ENCODE assay signal across 1 cellular context in the genomic region with DNA sequence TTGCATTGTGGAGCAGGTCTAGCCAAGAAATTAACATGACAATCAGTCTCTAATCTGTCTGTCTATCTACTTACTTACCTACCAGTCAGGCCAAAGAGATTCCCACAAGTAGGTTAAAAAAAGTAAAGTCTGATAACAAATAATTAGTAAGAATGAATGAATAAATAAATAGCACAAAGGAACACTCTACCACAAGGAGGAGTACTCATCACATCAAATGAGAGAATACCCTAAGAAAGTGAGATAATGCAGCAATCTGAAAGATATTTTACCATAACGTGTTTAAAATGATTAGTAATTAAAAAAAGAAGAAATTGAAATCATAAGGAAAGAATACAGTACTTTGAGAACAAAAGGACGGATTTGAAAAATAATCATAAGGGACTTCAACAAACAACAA.
TF ChIP-seq lines count a peak whose summit lies in the region.

No MANE protein-coding gene starts in this region.

TF ChIP-seq in HEK293, 187 proteins besides CTCF, POLR2A, EP300 and RAD21 (continued from another document):
- TF ChIP-seq ZSCAN16 (tag by site-specific recombination; IDR thresholded peaks at IDR 0.05) (no peak), ZFHX2 (tag by site-specific recombination; conservative IDR thresholded peaks at IDR 0.05) (no peak), SP7 (tag by site-specific recombination; IDR thresholded peaks at IDR 0.05) (no peak), SCRT1 (tag by site-specific recombination; IDR thresholded peaks at IDR 0.05; ENCODE audit: borderline replicate concordance) (no peak), ZNF354C (tag by site-specific recombination; IDR thresholded peaks at IDR 0.05; ENCODE audit: borderline replicate concordance, low read depth) (no peak), ZNF670 (tag by site-specific recombination; IDR thresholded peaks at IDR 0.05; ENCODE audit: low read depth) (no peak)
- TF ChIP-seq, protein P1, sequence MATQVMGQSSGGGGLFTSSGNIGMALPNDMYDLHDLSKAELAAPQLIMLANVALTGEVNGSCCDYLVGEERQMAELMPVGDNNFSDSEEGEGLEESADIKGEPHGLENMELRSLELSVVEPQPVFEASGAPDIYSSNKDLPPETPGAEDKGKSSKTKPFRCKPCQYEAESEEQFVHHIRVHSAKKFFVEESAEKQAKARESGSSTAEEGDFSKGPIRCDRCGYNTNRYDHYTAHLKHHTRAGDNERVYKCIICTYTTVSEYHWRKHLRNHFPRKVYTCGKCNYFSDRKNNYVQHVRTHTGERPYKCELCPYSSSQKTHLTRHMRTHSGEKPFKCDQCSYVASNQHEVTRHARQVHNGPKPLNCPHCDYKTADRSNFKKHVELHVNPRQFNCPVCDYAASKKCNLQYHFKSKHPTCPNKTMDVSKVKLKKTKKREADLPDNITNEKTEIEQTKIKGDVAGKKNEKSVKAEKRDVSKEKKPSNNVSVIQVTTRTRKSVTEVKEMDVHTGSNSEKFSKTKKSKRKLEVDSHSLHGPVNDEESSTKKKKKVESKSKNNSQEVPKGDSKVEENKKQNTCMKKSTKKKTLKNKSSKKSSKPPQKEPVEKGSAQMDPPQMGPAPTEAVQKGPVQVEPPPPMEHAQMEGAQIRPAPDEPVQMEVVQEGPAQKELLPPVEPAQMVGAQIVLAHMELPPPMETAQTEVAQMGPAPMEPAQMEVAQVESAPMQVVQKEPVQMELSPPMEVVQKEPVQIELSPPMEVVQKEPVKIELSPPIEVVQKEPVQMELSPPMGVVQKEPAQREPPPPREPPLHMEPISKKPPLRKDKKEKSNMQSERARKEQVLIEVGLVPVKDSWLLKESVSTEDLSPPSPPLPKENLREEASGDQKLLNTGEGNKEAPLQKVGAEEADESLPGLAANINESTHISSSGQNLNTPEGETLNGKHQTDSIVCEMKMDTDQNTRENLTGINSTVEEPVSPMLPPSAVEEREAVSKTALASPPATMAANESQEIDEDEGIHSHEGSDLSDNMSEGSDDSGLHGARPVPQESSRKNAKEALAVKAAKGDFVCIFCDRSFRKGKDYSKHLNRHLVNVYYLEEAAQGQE (tag by site-specific recombination; IDR thresholded peaks at IDR 0.05), result no peak
TF ChIP-seq in HEK293: peak in this region for 0.
